In the genomic region with DNA sequence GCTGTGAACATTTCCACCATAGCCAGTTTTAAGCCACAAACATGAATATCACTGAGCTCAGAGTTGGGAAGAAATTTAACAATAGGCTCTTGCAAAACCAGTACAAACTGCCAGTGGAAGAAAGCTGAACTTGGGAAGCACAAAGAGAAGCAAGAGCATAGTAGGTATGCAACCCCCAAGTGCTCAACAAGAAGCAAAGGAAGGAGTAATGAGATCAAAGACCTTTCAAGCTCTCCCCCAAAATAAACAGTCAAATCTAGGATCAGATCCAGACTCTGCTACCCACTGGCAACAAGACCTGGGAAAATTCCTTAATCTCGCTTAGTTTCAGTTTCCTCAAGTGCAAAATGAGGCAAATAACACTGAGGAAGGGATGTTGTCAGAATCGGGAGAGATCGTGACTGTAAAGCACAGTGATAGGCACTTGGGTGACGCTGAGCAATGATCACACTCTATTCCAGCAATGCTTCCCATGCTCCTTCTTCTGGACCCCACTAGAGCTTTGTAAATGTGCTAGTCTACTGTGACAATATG, we compare ENCODE assay signal across 26 cellular contexts.
"Had no signal": no experiment of that assay in that cellular context is flagged by ENCODE, and none has a peak within 500 bp of the region (broad histone marks: within the 10 kb centered on the region; RNA-seq: fewer than 3 reads in every experiment).

No MANE protein-coding gene starts in this region.

- H3K36me3 ChIP-seq: left lung, spleen, tibial nerve had no signal

- H3K9me3 ChIP-seq: left lung, spleen had no signal

- H3K36me3 Mint-ChIP-seq: activated CD8-positive, alpha-beta memory T cell treated with anti-CD3 and anti-CD28 coated beads, Interleukin-2, amount 10 ng/mL, durations not matched to agents 7 days and 5 days; natural killer cell had no signal

- H3K27me3 ChIP-seq: dorsolateral prefrontal cortex, left lung, tibial nerve had no signal

- H3K4me1 ChIP-seq: left lung, spleen had no signal

- ATAC-seq: activated CD8-positive, alpha-beta memory T cell treated with anti-CD3 and anti-CD28 coated beads, Interleukin-2, amount 10 ng/mL, durations not matched to agents 7 days and 5 days; activated CD8-positive, alpha-beta T cell treated with anti-CD3 and anti-CD28 coated beads for 36 hours; activated naive CD8-positive, alpha-beta T cell treated with anti-CD3 and anti-CD28 coated beads, Interleukin-2, amount 50 U/mL, for 24 hours; left lung; natural killer cell had no signal

- H3K4me3 ChIP-seq: dorsolateral prefrontal cortex, left lung, spleen, tibial nerve had no signal

- H3K27ac Mint-ChIP-seq: activated CD4-positive, alpha-beta T cell treated with anti-CD3 and anti-CD28 coated beads, Interleukin-2, amount 10 ng/mL, durations not matched to agents 7 days and 5 days; activated CD8-positive, alpha-beta memory T cell treated with anti-CD3 and anti-CD28 coated beads, Interleukin-2, amount 10 ng/mL, durations not matched to agents 7 days and 5 days; activated CD8-positive, alpha-beta T cell treated with anti-CD3 and anti-CD28 coated beads for 36 hours; activated naive CD8-positive, alpha-beta T cell treated with anti-CD3 and anti-CD28 coated beads, Interleukin-2, amount 50 U/mL, for 24 hours; activated T-helper 1 cell treated with anti-CD3 and anti-CD28 coated beads, Interleukin-12 subunit alpha, Interleukin-12 subunit beta, Interleukin-2, Interleukin-4 antibody, amounts not matched to agents 30 ng/mL and 10 ng/mL and 1 ng/mL, durations not matched to agents 14 hours and 24 hours and 36 hours; natural killer cell; progenitor cell of endocrine pancreas; T-helper 1 cell treated with Interleukin-12 subunit alpha and Interleukin-12 subunit beta and Interleukin-4 antibody, amounts not matched to agents 30 μg/mL and 1 μg/mL, for 36 hours had no signal

- DNase-seq: activated CD4-positive, alpha-beta T cell treated with anti-CD3 and anti-CD28 coated beads, Interleukin-2, amount 10 ng/mL, durations not matched to agents 7 days and 5 days; activated CD4-positive, CD25-positive, alpha-beta regulatory T cell; activated CD8-positive, alpha-beta memory T cell treated with anti-CD3 and anti-CD28 coated beads, Interleukin-2, amount 10 ng/mL, durations not matched to agents 7 days and 5 days; activated CD8-positive, alpha-beta T cell treated with anti-CD3 and anti-CD28 coated beads for 36 hours; activated gamma-delta T cell; activated naive CD4-positive, alpha-beta T cell treated with anti-CD3 and anti-CD28 coated beads, Interleukin-2, amount 50 U/mL, for 16 hours; activated naive CD8-positive, alpha-beta T cell treated with anti-CD3 and anti-CD28 coated beads, Interleukin-2, amount 50 U/mL, for 24 hours; activated T-cell treated with anti-CD3 and anti-CD28 coated beads for 4 hours; anterior cingulate cortex; central memory CD4-positive, alpha-beta T cell; dorsolateral prefrontal cortex; hippocampal formation; kidney glomerular epithelial cell; left lung; mammary epithelial cell; midbrain; natural killer cell; retina; spleen; stimulated activated CD4-positive, alpha-beta T cell treated with anti-CD3 and anti-CD28 coated beads, Interleukin-4, amount 100 ng/mL, for 1 hour; stimulated activated naive CD4-positive, alpha-beta T cell treated with Interleukin-2 at 50 U/mL for 16 hours; T1000 had no signal

- H3K27ac ChIP-seq: dorsolateral prefrontal cortex, left lung, spleen had no signal

- H3K9me3 Mint-ChIP-seq: natural killer cell had no signal

- H3K4me1 Mint-ChIP-seq: activated CD4-positive, alpha-beta T cell treated with anti-CD3 and anti-CD28 coated beads, Interleukin-2, amount 10 ng/mL, durations not matched to agents 7 days and 5 days; activated CD8-positive, alpha-beta memory T cell treated with anti-CD3 and anti-CD28 coated beads, Interleukin-2, amount 10 ng/mL, durations not matched to agents 7 days and 5 days; activated naive CD8-positive, alpha-beta T cell treated with anti-CD3 and anti-CD28 coated beads, Interleukin-2, amount 50 U/mL, for 24 hours; natural killer cell had no signal

- H3K27me3 Mint-ChIP-seq: activated CD8-positive, alpha-beta memory T cell treated with anti-CD3 and anti-CD28 coated beads, Interleukin-2, amount 10 ng/mL, durations not matched to agents 7 days and 5 days; activated CD8-positive, alpha-beta T cell treated with anti-CD3 and anti-CD28 coated beads for 36 hours; progenitor cell of endocrine pancreas had no signal

- H3K4me3 Mint-ChIP-seq: activated CD4-positive, alpha-beta T cell treated with anti-CD3 and anti-CD28 coated beads, Interleukin-2, amount 10 ng/mL, durations not matched to agents 7 days and 5 days; activated CD8-positive, alpha-beta memory T cell treated with anti-CD3 and anti-CD28 coated beads, Interleukin-2, amount 10 ng/mL, durations not matched to agents 7 days and 5 days; activated CD8-positive, alpha-beta T cell treated with anti-CD3 and anti-CD28 coated beads for 36 hours; activated naive CD8-positive, alpha-beta T cell treated with anti-CD3 and anti-CD28 coated beads, Interleukin-2, amount 50 U/mL, for 24 hours; activated T-helper 1 cell treated with anti-CD3 and anti-CD28 coated beads, Interleukin-12 subunit alpha, Interleukin-12 subunit beta, Interleukin-2, Interleukin-4 antibody, amounts not matched to agents 30 ng/mL and 10 ng/mL and 1 ng/mL, durations not matched to agents 14 hours and 24 hours and 36 hours; natural killer cell; T-helper 1 cell treated with Interleukin-12 subunit alpha and Interleukin-12 subunit beta and Interleukin-4 antibody, amounts not matched to agents 30 μg/mL and 1 μg/mL, for 36 hours had no signal
